In genomic region chr17:36650096-36650764, GRCh38 we compare ENCODE assay signal across 20 cellular contexts. TPM values are rescaled to one million over a fixed set of nuclear protein-coding genes. Genes with fewer than 3 reads are reported as not detected.
DNase-seq lines count a peak whose midpoint lies in the region; ATAC-seq and TF ChIP-seq lines count a peak whose summit lies in the region.
"Had no signal": no experiment of that assay in that cellular context is flagged by ENCODE, and none has a peak within 500 bp of the region (broad histone marks: within the 10 kb centered on the region; RNA-seq: fewer than 3 reads in every experiment).

No MANE protein-coding gene starts in this region.

- H3K56ac ChIP-seq in H9 (ENCODE audit: insufficient read length, low read depth, low read length), result no peak overlapping the region

- H2BK12ac ChIP-seq in H9 (ENCODE audit: insufficient read length, low read depth, low read length), result no peak overlapping the region

- H3T11ph ChIP-seq in H9 (ENCODE audit: low read length), result no peak overlapping the region

- POLR2A ChIA-PET in HEK293 (lab: Yijun Ruan, JAX), result interaction anchor here (1.3 kb wide), 1 partner anchor 286 kb away, joined by 3 read pairs; no protein-coding TSS in a partner anchor

- no peaks in the 10 kb centered on the region for H4K20me1 ChIP-seq in H9 (ENCODE audit: control insufficient read depth, insufficient read depth, insufficient read length)

- H3K9me3 Mint-ChIP-seq in nephron progenitor cell (no peaks in the 10 kb centered on the region), H9 (no peaks in the 10 kb centered on the region; a peak in 1 of 5 replicates)
- H3K9me3 Mint-ChIP-seq: CD4-positive, alpha-beta memory T cell; T-cell had no signal

- H2BK15ac ChIP-seq in H9 (ENCODE audit: low read depth, low read length), result no peak overlapping the region

- H3K27ac ChIP-seq in HEK293 (ENCODE audit: extremely low read depth, low read depth, low read length), result no peak overlapping the region
- H3K27ac ChIP-seq in H9 (ENCODE audit: insufficient read length, low read depth, low read length), result no peak overlapping the region
- H3K27ac ChIP-seq: GM23248 had no signal

- no peak overlapping the region for H3K9ac ChIP-seq in H9 (ENCODE audit: extremely low read depth, insufficient read length, low read length)
- H3K9ac ChIP-seq: GM23248 had no signal

- no peak overlapping the region for H3K18ac ChIP-seq in H9 (ENCODE audit: insufficient read length, low read depth, low read length)

- no CpG with 5 or more reads among the region's 9 CpGs for WGBS in H9 (ENCODE audit: extremely low coverage, insufficient read length, low lambda C conversion rate)

- H4K8ac ChIP-seq in H9 (replicated peaks; ENCODE audit: insufficient read length, low read depth, low read length), result no peak overlapping the region

- no peak overlapping the region for H4K5ac ChIP-seq in H9 (ENCODE audit: insufficient read length, low read depth, low read length)

- no peaks in the 10 kb centered on the region for H3K9me3 ChIP-seq in HEK293 (ENCODE audit: control insufficient read depth, insufficient read depth, low read depth, low read length)
- no peaks in the 10 kb centered on the region for H3K9me3 ChIP-seq in H9 (ENCODE audit: control insufficient read depth, low read depth, low read length)
- H3K9me3 ChIP-seq: MG63 had no signal

- H2BK120ac ChIP-seq in H9 (ENCODE audit: low read depth, low read length, poor library complexity, severe bottlenecking), result no peak overlapping the region

- no peak overlapping the region for H2BK20ac ChIP-seq in H9 (ENCODE audit: low read depth, low read length, poor library complexity, severe bottlenecking)

- no peaks in the 10 kb centered on the region for H3K23me2 ChIP-seq in H9 (ENCODE audit: insufficient read length, low read depth, low read length, poor library complexity, severe bottlenecking)

- no peaks in the 10 kb centered on the region for H3K27me3 ChIP-seq in H9 (ENCODE audit: insufficient read depth, low read length)
- H3K27me3 ChIP-seq: MG63 had no signal

- no peaks in the 10 kb centered on the region for H3K36me3 Mint-ChIP-seq in nephron progenitor cell (ENCODE audit: low read depth)
- H3K36me3 Mint-ChIP-seq in H9 (ENCODE audit: insufficient read depth in 1 of 3, low read depth in 3 of 3), result no peaks in the 10 kb centered on the region
- H3K36me3 Mint-ChIP-seq: CD4-positive, alpha-beta memory T cell had no signal

- H2BK5ac ChIP-seq in H9 (ENCODE audit: insufficient read length, low read length), result no peak overlapping the region

- H3K4me1 Mint-ChIP-seq in nephron progenitor cell, result peaks cover 58% of the 10 kb centered on the region
- H3K4me1 Mint-ChIP-seq in H9, result peaks cover 24 to 51% of the 10 kb centered on the region in 2 experiments
- H3K4me1 Mint-ChIP-seq: CD4-positive, alpha-beta memory T cell; T-cell had no signal

- H3K4me3 Mint-ChIP-seq in nephron progenitor cell (no peak overlapping the region), H9 (peak overlapping the region in 1 of 2 experiments; percentile 14; a peak in 1 of 5 replicates)
- H3K4me3 Mint-ChIP-seq: CD4-positive, alpha-beta memory T cell; T-cell had no signal

- H3K4ac ChIP-seq in H9 (ENCODE audit: low read depth, low read length), result no peak overlapping the region

- no peak overlapping the region for H3K4me3 ChIP-seq in HEK293 (ENCODE audit: low read depth, low read length)
- H3K4me3 ChIP-seq: GM23248, MG63 had no signal

- H3K14ac ChIP-seq in H9 (ENCODE audit: insufficient read depth, low read length), result no peak overlapping the region

- peaks cover 82% of the 10 kb centered on the region for H3K27me3 Mint-ChIP-seq in nephron progenitor cell (ENCODE audit: low read depth, poor library complexity)
- H3K27me3 Mint-ChIP-seq in H9 (ENCODE audit: low read depth), result peaks cover 31% of the 10 kb centered on the region

- no peaks in the 10 kb centered on the region for H3K4me1 ChIP-seq in HEK293 (ENCODE audit: control insufficient read depth, insufficient read depth, low read length)
- H3K4me1 ChIP-seq in H9 (ENCODE audit: insufficient read depth, low read length), result peaks cover 4% of the 10 kb centered on the region; the same call in 1 of the 2 replicates

- TF ChIP-seq CTCF in HEK293 (tag by site-specific recombination; IDR thresholded peaks at IDR 0.05), result no peak
- TF ChIP-seq CTCF in nephron progenitor cell (IDR thresholded peaks at IDR 0.05), result no peak
- no peak for TF ChIP-seq CTCF in H9 (conservative IDR thresholded peaks at IDR 0.05)

- no peaks in the 10 kb centered on the region for H3K36me3 ChIP-seq in HEK293 (ENCODE audit: control insufficient read depth in 2 of 2, insufficient read depth in 1 of 2, low read length in 2 of 2)
- H3K36me3 ChIP-seq: MG63 had no signal

- no peak overlapping the region for H2AK5ac ChIP-seq in H9 (ENCODE audit: insufficient read length, low read length)

- H4K91ac ChIP-seq in H9 (ENCODE audit: insufficient read length, low read depth, low read length), result no peak overlapping the region

- peak; percentile 34 for DNase-seq in NCI-H1092 treated with DMSO at 0.1 percent for 48 hours (lab: John Stamatoyannopoulos, UW)
- DNase-seq in NCI-H524 (lab: John Stamatoyannopoulos, UW), result peak; percentile 19 to 67
- DNase-seq in nephron progenitor cell, result no peak
- DNase-seq in H9, result no peak
- no peak for DNase-seq in inferior parietal cortex (ENCODE audit: extremely low spot score)
- DNase-seq: C1 segment of cervical spinal cord; CD4-positive, alpha-beta memory T cell; COR-L47; GM23248; KBM-7; MG63; NCI-H187 treated with DMSO at 0.1 percent for 48 hours; NCI-H2107; NCI-H226; NCI-H510A treated with DMSO at 0.1 percent for 48 hours; RPMI8226; SHP77; T-cell had no signal

- CTCF ChIA-PET in HEK293 (lab: Yijun Ruan, JAX), result interaction anchor here (0.5 to 1.6 kb wide), 4 partner anchors 8 to 285 kb away, joined by 3 to 5 read pairs (median 4); no protein-coding TSS in a partner anchor

- ATAC-seq in GM21723 (IDR thresholded peaks at IDR 0.05; ENCODE audit: unreplicated experiment), result no peak
- ATAC-seq: T-cell had no signal

- H3K27ac Mint-ChIP-seq in nephron progenitor cell (peak overlapping the region; percentile 60), H9 (no peak overlapping the region)
- H3K27ac Mint-ChIP-seq: CD4-positive, alpha-beta memory T cell; T-cell had no signal

- no peaks in the 10 kb centered on the region for H3K79me1 ChIP-seq in H9 (ENCODE audit: insufficient read depth, low read depth, low read length, poor library complexity, severe bottlenecking)

- no peak overlapping the region for H2AFZ ChIP-seq in H9 (ENCODE audit: low read length)
- H2AFZ ChIP-seq: GM23248 had no signal

- H3K79me2 ChIP-seq in H9 (ENCODE audit: insufficient read depth, low read length), result no peaks in the 10 kb centered on the region

- H3K4me2 ChIP-seq in H9 (ENCODE audit: insufficient read depth, insufficient read length, low read length), result no peak overlapping the region

- H3K23ac ChIP-seq in H9 (ENCODE audit: insufficient read length, low read depth, low read length), result no peak overlapping the region

TF ChIP-seq in HEK293, 187 proteins besides CTCF, POLR2A, EP300 and RAD21:
- TF ChIP-seq ZNF341 (tag by site-specific recombination; IDR thresholded peaks at IDR 0.05; ENCODE audit: low read depth) (no peak), ZNF2 (tag by site-specific recombination; IDR thresholded peaks at IDR 0.05) (no peak), ZSCAN4 (tag by site-specific recombination; IDR thresholded peaks at IDR 0.05) (0 out of 2 replicates have a peak, but pooled peaks have one; percentile 41)

RNA-seq across cellular contexts. Expression of gene MRM1, which starts 48.8 kb away (rescaled TPM):
- 10.3 and 11.6 TPM in 2 replicates for total RNA-seq in H9 (2021)

RNA-seq across cellular contexts. Expression of gene DHRS11, which starts 58.6 kb away (rescaled TPM):
- 27.4 and 27.9 TPM in 2 replicates for total RNA-seq in H9 (2021)

Comparison
In these comparisons a context has a peak if more than half of its experiments do, and no peak if none do; other contexts are left out.
1. DNase-seq: peak in NCI-H1092 treated with DMSO at 0.1 percent for 48 hours (single experiment) and NCI-H524 (2 of 2); none in nephron progenitor cell (single experiment), H9 (single experiment) and inferior parietal cortex (single experiment).